ENCODE assay signal across 9 cellular contexts in the genomic region with DNA sequence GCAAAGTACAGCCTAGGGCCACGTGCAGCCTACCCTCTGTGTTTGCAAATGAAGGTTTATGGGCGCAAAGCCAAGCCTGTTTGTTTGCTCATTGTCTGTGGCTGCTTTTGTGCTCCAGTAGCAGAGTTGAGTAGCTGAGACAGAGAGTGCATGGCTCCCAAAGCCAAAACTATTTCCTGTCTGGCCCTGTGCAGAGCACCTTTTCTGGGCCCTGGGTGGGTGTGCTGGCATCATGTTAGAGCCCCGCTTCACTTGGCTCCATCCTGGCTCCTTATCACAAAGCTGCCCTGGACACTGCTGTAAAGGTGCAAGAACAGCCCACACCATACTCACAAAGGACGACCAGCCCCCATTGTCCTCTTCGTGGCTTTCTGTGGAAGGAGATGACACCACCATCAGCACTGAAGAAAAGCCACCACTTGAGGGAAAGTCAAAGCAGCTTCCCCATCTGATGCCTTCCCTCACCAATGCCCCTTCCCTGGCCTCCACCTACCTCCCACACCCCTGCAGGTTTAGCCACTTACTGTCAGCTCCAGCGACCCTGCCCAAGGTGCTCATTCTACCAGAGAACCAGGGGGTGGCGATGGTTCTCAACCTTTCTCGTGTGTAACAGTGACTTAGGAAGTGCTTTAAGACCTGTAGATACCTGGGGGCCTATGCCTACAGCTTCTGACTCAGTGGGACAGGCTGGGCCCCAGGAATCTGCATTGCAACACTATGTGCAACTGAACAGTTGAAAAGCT. TPM values are rescaled to one million over a fixed set of nuclear protein-coding genes. Genes with fewer than 3 reads are reported as not detected.
DNase-seq lines count a peak whose midpoint lies in the region; ATAC-seq and TF ChIP-seq lines count a peak whose summit lies in the region.
"Had no signal": no experiment of that assay in that cellular context is flagged by ENCODE, and none has a peak within 500 bp of the region (broad histone marks: within the 10 kb centered on the region; RNA-seq: fewer than 3 reads in every experiment).

No MANE protein-coding gene starts in this region.

- peaks cover 83% of the 10 kb centered on the region for H3K36me3 Mint-ChIP-seq in activated CD8-positive, alpha-beta T cell treated with anti-CD3 and anti-CD28 coated beads for 36 hours (ENCODE audit: low read depth)

- H3K36me3 ChIP-seq in hepatocyte (replicated peaks; ENCODE audit: insufficient read depth, low read depth) (no peaks in the 10 kb centered on the region), thymus (ENCODE audit: control insufficient read depth, insufficient read depth) (peaks cover 51% of the 10 kb centered on the region)

- peak overlapping the region; percentile 90 for H3K27ac Mint-ChIP-seq in activated CD8-positive, alpha-beta T cell treated with anti-CD3 and anti-CD28 coated beads for 36 hours

- peaks cover 2% of the 10 kb centered on the region for H3K4me1 ChIP-seq in hepatocyte (ENCODE audit: insufficient read depth)
- H3K4me1 ChIP-seq in thymus (ENCODE audit: control insufficient read depth, insufficient read depth, low read length): peaks cover 19% of the 10 kb centered on the region

- H3K4me3 ChIP-seq in hepatocyte (no peak overlapping the region), thymus (ENCODE audit: low read length) (no peak overlapping the region)

- H2AFZ ChIP-seq in hepatocyte: no peak overlapping the region

- peak; percentile 59 for TF ChIP-seq CTCF in activated CD8-positive, alpha-beta T cell treated with anti-CD3 and anti-CD28 coated beads for 36 hours (IDR thresholded peaks at IDR 0.05)
- TF ChIP-seq CTCF in hepatocyte (IDR thresholded peaks at IDR 0.05; ENCODE audit: poor library complexity): peak; percentile 44

- H3K27ac ChIP-seq in hepatocyte (no peak overlapping the region), thymus (ENCODE audit: low read depth) (peak overlapping the region; percentile 44)
- H3K27ac ChIP-seq: epithelial cell of prostate had no signal

- peaks cover 91% of the 10 kb centered on the region for H3K4me1 Mint-ChIP-seq in activated CD8-positive, alpha-beta T cell treated with anti-CD3 and anti-CD28 coated beads for 36 hours (ENCODE audit: low read depth)

- WGBS in hepatocyte (ENCODE audit: low lambda C conversion rate, missing lambda C conversion rate): 57% methylated on average over 8 of the region's 8 CpGs
- 75% methylated on average over 8 of the region's 8 CpGs for WGBS in thymus

- H3K27me3 ChIP-seq in hepatocyte: no peaks in the 10 kb centered on the region
- H3K27me3 ChIP-seq in thymus (ENCODE audit: control insufficient read depth, insufficient read depth): no peaks in the 10 kb centered on the region

- H3K4me2 ChIP-seq in hepatocyte: no peak overlapping the region

- peak; percentile 7 for ATAC-seq in activated CD8-positive, alpha-beta T cell treated with anti-CD3 and anti-CD28 coated beads for 36 hours
- ATAC-seq in GM19397 (IDR thresholded peaks at IDR 0.05; ENCODE audit: unreplicated experiment) (no peak), GM21515 (IDR thresholded peaks at IDR 0.05; ENCODE audit: unreplicated experiment) (no peak)

- H3K79me2 ChIP-seq in hepatocyte: no peaks in the 10 kb centered on the region

- intact Hi-C loops in activated CD8-positive, alpha-beta T cell treated with anti-CD3 and anti-CD28 coated beads for 36 hours (cut with micrococcal nuclease): loop anchor here (2.0 kb wide), 1 partner anchor 59 kb away; no protein-coding TSS in a partner anchor

- DNase-seq in GF-D8 (lab: John Stamatoyannopoulos, UW) (peak; percentile 10), NCI-H1694 (lab: John Stamatoyannopoulos, UW) (peak; percentile 46), hepatocyte (ENCODE audit: low spot score) (peak; percentile 58), HuH-7 (ENCODE audit: low spot score) (no peak)
- DNase-seq in activated CD8-positive, alpha-beta T cell treated with anti-CD3 and anti-CD28 coated beads for 36 hours: peak; percentile 81

- peak overlapping the region; percentile 44 for H3K4me3 Mint-ChIP-seq in activated CD8-positive, alpha-beta T cell treated with anti-CD3 and anti-CD28 coated beads for 36 hours

- CTCF ChIA-PET in activated CD8-positive, alpha-beta T cell treated with anti-CD3 and anti-CD28 coated beads for 36 hours (lab: Charles Lee): interaction anchor here (0.5 to 8.0 kb wide), 26 partner anchors 8 to 1138 kb away, joined by 3 to 180 read pairs (median 4); a partner anchor contains a TSS

- no peaks in the 10 kb centered on the region for H3K27me3 Mint-ChIP-seq in activated CD8-positive, alpha-beta T cell treated with anti-CD3 and anti-CD28 coated beads for 36 hours

- POLR2A ChIA-PET in activated CD8-positive, alpha-beta T cell treated with anti-CD3 and anti-CD28 coated beads for 36 hours (lab: Charles Lee): interaction anchor here (0.8 to 13.7 kb wide), 11 partner anchors 9 to 1114 kb away, joined by 3 to 470 read pairs (median 5); a partner anchor contains a TSS

- no peaks in the 10 kb centered on the region for H3K9me2 ChIP-seq in hepatocyte (replicated peaks; ENCODE audit: insufficient read depth)

- H3K9me3 ChIP-seq in hepatocyte (ENCODE audit: low read depth) (no peaks in the 10 kb centered on the region), thymus (ENCODE audit: control insufficient read depth) (no peaks in the 10 kb centered on the region)

- no peaks in the 10 kb centered on the region for H4K20me1 ChIP-seq in hepatocyte (ENCODE audit: insufficient read depth, poor library complexity, severe bottlenecking)

- no peaks in the 10 kb centered on the region for H3K9me3 Mint-ChIP-seq in activated CD8-positive, alpha-beta T cell treated with anti-CD3 and anti-CD28 coated beads for 36 hours

RNA-seq across cellular contexts. Expression of a gene that starts 23.4 kb away (rescaled TPM):
- total RNA-seq in activated CD8-positive, alpha-beta T cell treated with anti-CD3 and anti-CD28 coated beads for 36 hours: 100 to 1,000 TPM; 243 to 259 TPM
- 0.60 and 0.80 TPM in 2 replicates for total RNA-seq in hepatocyte
- 0.35 TPM in 1 of 2 replicates, not detected in the other for polyA plus RNA-seq in hepatocyte
- 131 TPM for polyA plus RNA-seq in thymus

RNA-seq across cellular contexts. Expression of a gene that starts 41.4 kb away (rescaled TPM):
- total RNA-seq in activated CD8-positive, alpha-beta T cell treated with anti-CD3 and anti-CD28 coated beads for 36 hours: not detected
- not detected in 2 replicates for total RNA-seq in hepatocyte
- polyA plus RNA-seq in hepatocyte (0.58 TPM in 1 of 2 replicates, not detected in the other), thymus (0.48 TPM)

Comparison
In these comparisons a context has a peak if more than half of its experiments do, and no peak if none do; other contexts are left out.
1. RNA of a gene that starts 23.4 kb away (total RNA-seq): 243 to 259 TPM in activated CD8-positive, alpha-beta T cell treated with anti-CD3 and anti-CD28 coated beads for 36 hours; 0.60 to 0.80 TPM in hepatocyte; every median in the first group is over 100 times any median in the second.